24 cellular contexts compared by ENCODE assay signal in genomic region chr18:25042641-25043051, GRCh38.
DNase-seq lines count a peak whose midpoint lies in the region; TF ChIP-seq lines count a peak whose summit lies in the region.
"Had no signal": no experiment of that assay in that cellular context is flagged by ENCODE, and none has a peak within 500 bp of the region (broad histone marks: within the 10 kb centered on the region; RNA-seq: fewer than 3 reads in every experiment).

No MANE protein-coding gene starts in this region.

- no peak for TF ChIP-seq EP300 in transverse colon (IDR thresholded peaks at IDR 0.05; ENCODE audit: low read depth)

- intact Hi-C loops in transverse colon (cut with DNase I; ENCODE audit: low total_unique reads): no loop called here
- intact Hi-C loops in tibial artery (cut with DNase I; ENCODE audit: low total_unique reads): no loop called here

- no peak overlapping the region for H2BK15ac ChIP-seq in mesenchymal stem cell (ENCODE audit: low read depth, poor library complexity, severe bottlenecking)

- no peak overlapping the region for H4K91ac ChIP-seq in mesenchymal stem cell (ENCODE audit: low read length)

- H2BK120ac ChIP-seq in mesenchymal stem cell (ENCODE audit: low read depth, low read length): no peak overlapping the region

- H3K4me2 ChIP-seq in mesenchymal stem cell (ENCODE audit: low read length, poor library complexity, severe bottlenecking): no peak overlapping the region
- H3K4me2 ChIP-seq: GM23338 had no signal

- no peak overlapping the region for H3K18ac ChIP-seq in mesenchymal stem cell (ENCODE audit: low read depth in 1 of 2, low read length in 2 of 2)

- no peak overlapping the region for H3K4me3 ChIP-seq in mesenchymal stem cell (ENCODE audit: insufficient read depth in 1 of 2, low read depth in 1 of 2, low read length in 2 of 2)
- H3K4me3 ChIP-seq in foreskin fibroblast (ENCODE audit: low read depth in 1 of 2, low read length in 2 of 2): no peak overlapping the region
- H3K4me3 ChIP-seq in transverse colon: no peak overlapping the region
- no peak overlapping the region for H3K4me3 ChIP-seq in tibial artery
- H3K4me3 ChIP-seq: GM23338, stomach, thyroid gland had no signal

- no peaks in the 10 kb centered on the region for H3K9me3 ChIP-seq in mesenchymal stem cell (ENCODE audit: control insufficient read depth, low read length)
- no peaks in the 10 kb centered on the region for H3K9me3 ChIP-seq in transverse colon
- no peaks in the 10 kb centered on the region for H3K9me3 ChIP-seq in tibial artery
- H3K9me3 ChIP-seq: stomach, thyroid gland had no signal

- no peak overlapping the region for H2AFZ ChIP-seq in mesenchymal stem cell (ENCODE audit: low read depth, low read length)
- H2AFZ ChIP-seq: GM23338 had no signal

- H3K79me1 ChIP-seq in mesenchymal stem cell (replicated peaks; ENCODE audit: low read length, poor library complexity, severe bottlenecking): no peaks in the 10 kb centered on the region

- no peak for TF ChIP-seq POLR2A in transverse colon (IDR thresholded peaks at IDR 0.05)

- H2BK5ac ChIP-seq in mesenchymal stem cell (ENCODE audit: low read depth, low read length, poor library complexity, severe bottlenecking): no peak overlapping the region

- H3K9ac ChIP-seq in mesenchymal stem cell (ENCODE audit: low read length): no peak overlapping the region

- H3K4ac ChIP-seq in mesenchymal stem cell (ENCODE audit: low read depth in 1 of 2, low read length in 2 of 2): no peak overlapping the region

- in situ Hi-C loops in transverse colon (cut with MboI; ENCODE audit: low pct_ligation_motif_present in 1 of 4, low pct_unique_long_range_greater_than_20kb in 1 of 4, low sequenced_read_pairs in 3 of 4): no loop called here

- H3K27ac ChIP-seq in mesenchymal stem cell (ENCODE audit: low read length, poor library complexity, severe bottlenecking) (no peak overlapping the region), transverse colon (peak overlapping the region in 1 of 4 donors; percentile 27), tibial artery (no peak overlapping the region)
- H3K27ac ChIP-seq: foreskin keratinocyte, stomach, thyroid gland had no signal

- H4K8ac ChIP-seq in mesenchymal stem cell (ENCODE audit: low read length): no peak overlapping the region

- H3K14ac ChIP-seq in mesenchymal stem cell (ENCODE audit: low read length in 2 of 2): no peak overlapping the region

- H3K36me3 ChIP-seq in mesenchymal stem cell (ENCODE audit: control insufficient read depth in 1 of 2, insufficient read depth in 2 of 2, low read depth in 1 of 2, low read length in 2 of 2) (no peaks in the 10 kb centered on the region), transverse colon (no peaks in the 10 kb centered on the region), tibial artery (no peaks in the 10 kb centered on the region)
- H3K36me3 ChIP-seq: stomach, thyroid gland had no signal

- H2AK5ac ChIP-seq in mesenchymal stem cell (ENCODE audit: low read length, severe bottlenecking): no peak overlapping the region

- H3K27me3 ChIP-seq in mesenchymal stem cell (ENCODE audit: control insufficient read depth in 1 of 2, insufficient read depth in 1 of 2, low read length in 2 of 2): no peaks in the 10 kb centered on the region
- H3K27me3 ChIP-seq in transverse colon: no peaks in the 10 kb centered on the region
- no peaks in the 10 kb centered on the region for H3K27me3 ChIP-seq in tibial artery
- H3K27me3 ChIP-seq: foreskin keratinocyte, stomach, thyroid gland had no signal

- DNase-seq in NCI-H2171 treated with DMSO at 0.1 percent for 48 hours (lab: John Stamatoyannopoulos, UW): peak; percentile 9
- DNase-seq in NCI-H2171 (lab: John Stamatoyannopoulos, UW): no peak
- peak; percentile 84 for DNase-seq in NCI-H69 (lab: John Stamatoyannopoulos, UW)
- DNase-seq in dermis blood vessel endothelial cell: peak; percentile 61
- peak; percentile 18 for DNase-seq in mesenchymal stem cell
- DNase-seq in foreskin fibroblast: no peak
- no peak for DNase-seq in transverse colon
- no peak for DNase-seq in tibial artery
- DNase-seq: 8988T; activated CD4-positive, alpha-beta T cell treated with anti-CD3 and anti-CD28 coated beads for 4 hours; activated CD8-positive, alpha-beta memory T cell treated with anti-CD3 and anti-CD28 coated beads for 24 hours; activated gamma-delta T cell; activated naive CD8-positive, alpha-beta T cell treated with anti-CD3 and anti-CD28 coated beads, Interleukin-2, amount 10 ng/mL, durations not matched to agents 7 days and 5 days; activated T-cell treated with anti-CD3 and anti-CD28 coated beads, Interleukin-2, amount 50 U/mL, for 1 hour; CD4-positive, alpha-beta memory T cell; foreskin keratinocyte; HFFc6; Karpas-422; natural killer cell; NCI-H526 treated with DMSO at 0.1 percent for 48 hours; stomach; T-helper 17 cell; thyroid gland had no signal

- TF ChIP-seq CTCF in foreskin fibroblast (IDR thresholded peaks at IDR 0.05; ENCODE audit: low read depth, low read length) (no peak), transverse colon (IDR thresholded peaks at IDR 0.05) (no peak), tibial artery (IDR thresholded peaks at IDR 0.05) (no peak)

- H2BK12ac ChIP-seq in mesenchymal stem cell (ENCODE audit: low read length in 2 of 2): no peak overlapping the region

- H3K4me1 ChIP-seq in mesenchymal stem cell (ENCODE audit: control insufficient read depth, insufficient read depth, low read depth, low read length) (no peaks in the 10 kb centered on the region), transverse colon (peaks cover 0 to 19% (median 0%) of the 10 kb centered on the region in 4 donors), tibial artery (no peaks in the 10 kb centered on the region)
- H3K4me1 ChIP-seq: foreskin keratinocyte, stomach, thyroid gland had no signal

- no peak overlapping the region for H3K23ac ChIP-seq in mesenchymal stem cell (ENCODE audit: low read length in 2 of 2)

- WGBS in mesenchymal stem cell: 59% methylated on average over 4 of the region's 4 CpGs
- 36 to 37% methylated on average over 2 to 4 of the region's 4 CpGs for WGBS in transverse colon (ENCODE audit: low coverage in 1 of 2), 2 donors

Comparison
In these comparisons a context has a peak if more than half of its experiments do, and no peak if none do; other contexts are left out.
1. DNase-seq: peak in NCI-H2171 treated with DMSO at 0.1 percent for 48 hours (single experiment), NCI-H69 (single experiment), dermis blood vessel endothelial cell (single experiment) and mesenchymal stem cell (single experiment); none in NCI-H2171 (single experiment), foreskin fibroblast (0 of 2), transverse colon (single experiment) and tibial artery (0 of 2).